Comparison of ENCODE assay signal across 28 cellular contexts in genomic region chr5:76757049-76757448, GRCh38.
"Had no signal": no experiment of that assay in that cellular context is flagged by ENCODE, and none has a peak within 500 bp of the region (broad histone marks: within the 10 kb centered on the region; RNA-seq: fewer than 3 reads in every experiment).

No MANE protein-coding gene starts in this region.

- H3K4me1 ChIP-seq: ascending aorta had no signal

- ATAC-seq: activated CD4-positive, alpha-beta T cell treated with anti-CD3 and anti-CD28 coated beads for 36 hours; activated CD8-positive, alpha-beta T cell treated with anti-CD3 and anti-CD28 coated beads, Interleukin-2, amount 10 ng/mL, durations not matched to agents 7 days and 5 days had no signal

- H3K27ac ChIP-seq: ascending aorta, cardiac muscle cell, PC-9, WERI-Rb-1 had no signal

- H3K4me3 ChIP-seq: ascending aorta, cardiac muscle cell, PC-9 had no signal

- DNase-seq: activated CD4-positive, alpha-beta T cell treated with anti-CD3 and anti-CD28 coated beads for 36 hours; activated CD4-positive, alpha-beta T cell treated with anti-CD3 and anti-CD28 coated beads, Interleukin-2, amount 10 ng/mL, durations not matched to agents 7 days and 5 days; activated CD4-positive, alpha-beta T cell treated with anti-CD3 and anti-CD28 coated beads, Interleukin-2, amount 50 U/mL, for 48 hours; activated gamma-delta T cell; activated naive CD4-positive, alpha-beta T cell treated with Interleukin-2 at 50 U/mL for 16 hours; activated naive CD8-positive, alpha-beta T cell treated with anti-CD3 and anti-CD28 coated beads, Interleukin-2, amount 10 ng/mL, durations not matched to agents 7 days and 5 days; activated T-cell treated with anti-CD3 and anti-CD28 coated beads, Interleukin-2, amount 50 U/mL, for 24 hours; amygdala; Karpas-422; KBM-7; NCI-H1048; NCI-H1105 treated with DMSO at 0.1 percent for 48 hours; NCI-H1436; NCI-H1694 treated with DMSO at 0.1 percent for 48 hours; NCI-H2029; NCI-H510A treated with DMSO at 0.1 percent for 48 hours; NCI-H69; NK-92 treated with Interleukin-12 subunit alpha and Interleukin-12 subunit beta, amount 100 ng/mL, for 24 hours; PC-9; Right ventricle myocardium superior; SW 1271; T-helper 1 cell; T-helper 2 cell; T-helper 9 cell; WERI-Rb-1 had no signal

- H3K9me3 ChIP-seq: ascending aorta had no signal

- H3K27me3 ChIP-seq: ascending aorta, cardiac muscle cell had no signal

- H3K36me3 ChIP-seq: ascending aorta, cardiac muscle cell, WERI-Rb-1 had no signal
